1 cellular context compared by ENCODE assay signal in genomic region chr17:7356072-7356549, GRCh38.
TF ChIP-seq lines count a peak whose summit lies in the region.

No MANE protein-coding gene starts in this region.

TF ChIP-seq in K562, 482 proteins besides CTCF, POLR2A, EP300 and RAD21 (continued from another document):
- TF ChIP-seq, protein P1, sequence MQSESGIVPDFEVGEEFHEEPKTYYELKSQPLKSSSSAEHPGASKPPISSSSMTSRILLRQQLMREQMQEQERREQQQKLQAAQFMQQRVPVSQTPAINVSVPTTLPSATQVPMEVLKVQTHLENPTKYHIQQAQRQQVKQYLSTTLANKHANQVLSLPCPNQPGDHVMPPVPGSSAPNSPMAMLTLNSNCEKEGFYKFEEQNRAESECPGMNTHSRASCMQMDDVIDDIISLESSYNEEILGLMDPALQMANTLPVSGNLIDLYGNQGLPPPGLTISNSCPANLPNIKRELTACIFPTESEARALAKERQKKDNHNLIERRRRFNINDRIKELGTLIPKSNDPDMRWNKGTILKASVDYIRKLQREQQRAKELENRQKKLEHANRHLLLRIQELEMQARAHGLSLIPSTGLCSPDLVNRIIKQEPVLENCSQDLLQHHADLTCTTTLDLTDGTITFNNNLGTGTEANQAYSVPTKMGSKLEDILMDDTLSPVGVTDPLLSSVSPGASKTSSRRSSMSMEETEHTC (IDR thresholded peaks at IDR 0.05) = no peak
- no peak for TF ChIP-seq ZZZ3 (IDR thresholded peaks at IDR 0.05)
- TF ChIP-seq RCOR1 (IDR thresholded peaks at IDR 0.05; ENCODE audit: borderline replicate concordance in 1 of 2, low read depth in 2 of 2, low read length in 2 of 2) = peak in 1 of 2 experiments; percentile 61; a peak in 2 of 4 replicates
- TF ChIP-seq CC2D1A (IDR thresholded peaks at IDR 0.05) = 0 out of 2 replicates have a peak, but pooled peaks have one; percentile 46
- no peak for TF ChIP-seq ZNF165 (CRISPR knock-in tag; IDR thresholded peaks at IDR 0.05; ENCODE audit: borderline replicate concordance)
- TF ChIP-seq JUND (IDR thresholded peaks at IDR 0.05; ENCODE audit: borderline replicate concordance, low read depth, low read length) = 0 out of 2 replicates have a peak, but pooled peaks have one; percentile 20
- TF ChIP-seq JUND (tag; IDR thresholded peaks at IDR 0.05; ENCODE audit: borderline replicate concordance, low read depth, low read length) = no peak; the same call in 2 of the 3 replicates
